8 cellular contexts compared by ENCODE assay signal in the genomic region with DNA sequence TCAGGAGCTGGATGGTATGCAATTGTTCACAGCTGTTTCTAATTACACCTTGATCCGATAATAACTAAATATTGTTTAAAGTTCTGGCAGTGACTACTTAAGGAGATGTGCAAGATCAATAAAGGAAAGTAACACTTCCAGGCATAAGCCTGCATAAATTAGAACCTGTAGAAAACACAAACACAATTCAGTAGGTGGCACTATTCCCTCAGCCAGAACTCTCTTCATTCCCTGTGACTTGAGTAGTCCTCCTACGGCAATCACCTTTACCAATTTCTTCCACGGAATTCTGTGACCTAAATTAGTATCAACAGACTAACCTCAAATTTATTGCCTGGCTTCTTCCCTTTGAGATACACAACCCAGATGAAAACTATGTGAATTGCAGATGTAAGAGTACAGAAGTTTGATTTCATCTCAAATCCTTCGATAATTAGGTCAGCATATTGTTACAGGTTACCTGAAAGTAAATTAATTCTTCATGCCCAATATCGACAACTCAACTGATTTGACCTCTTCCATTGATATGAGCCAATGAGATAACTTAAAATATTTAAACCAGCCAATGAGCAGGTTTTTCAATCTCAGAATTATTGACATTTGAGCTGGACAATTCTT.
DNase-seq lines count a peak whose midpoint lies in the region; ATAC-seq and TF ChIP-seq lines count a peak whose summit lies in the region.

No MANE protein-coding gene starts in this region.

- intact Hi-C loops in A673 (cut with micrococcal nuclease; ENCODE audit: unreplicated experiment), result loop anchor here (1.0 to 10.0 kb wide), 4 partner anchors 140 to 582 kb away; a partner anchor contains a TSS
- intact Hi-C loops in OCI-LY7 (cut with micrococcal nuclease; ENCODE audit: unreplicated experiment), result no loop called here
- intact Hi-C loops in sciatic nerve (cut with DNase I), result no loop called here

- H2AFZ ChIP-seq in OCI-LY7 (ENCODE audit: low read length), result no peak overlapping the region

- H3K9me3 ChIP-seq in A673 (ENCODE audit: low read depth, low read length, poor library complexity, severe bottlenecking), result no peaks in the 10 kb centered on the region
- H3K9me3 ChIP-seq in OCI-LY7 (ENCODE audit: low read length), result no peaks in the 10 kb centered on the region
- no peaks in the 10 kb centered on the region for H3K9me3 ChIP-seq in BE2C

- peak; percentile 64 for TF ChIP-seq CTCF in A673 (conservative IDR thresholded peaks at IDR 0.05; ENCODE audit: low read depth, low read length)
- peak; percentile 54 for TF ChIP-seq CTCF in OCI-LY7 (conservative IDR thresholded peaks at IDR 0.05; ENCODE audit: low read length)
- peak; percentile 69 for TF ChIP-seq CTCF in fibroblast of villous mesenchyme (IDR thresholded peaks at IDR 0.05; ENCODE audit: insufficient read depth, low read depth, low read length)
- TF ChIP-seq CTCF in BE2C (IDR thresholded peaks at IDR 0.05; ENCODE audit: low read depth, low read length), result no peak

- CTCF ChIA-PET in A673 (lab: Charles Lee), result interaction anchor here (0.7 kb wide), 1 partner anchor 1090 kb away, joined by 5 read pairs; no protein-coding TSS in a partner anchor
- CTCF ChIA-PET in OCI-LY7 (lab: Charles Lee; ENCODE audit: unreplicated experiment), result no interaction called here

- no peak overlapping the region for H3K4me3 ChIP-seq in A673 (ENCODE audit: low read depth, low read length, poor library complexity, severe bottlenecking)
- H3K4me3 ChIP-seq in OCI-LY7 (ENCODE audit: low read depth, low read length, poor library complexity, severe bottlenecking), result no peak overlapping the region
- no peak overlapping the region for H3K4me3 ChIP-seq in fibroblast of villous mesenchyme (ENCODE audit: low read depth, low read length)
- H3K4me3 ChIP-seq in BE2C (ENCODE audit: low read depth, low read length), result no peak overlapping the region

- no peak overlapping the region for H3K4me2 ChIP-seq in OCI-LY7 (ENCODE audit: low read length)

- POLR2A ChIA-PET in A673 (lab: Charles Lee; ENCODE audit: low non-redundant PET) (no interaction called here), OCI-LY7 (lab: Charles Lee) (interaction anchor here (1.5 kb wide), 1 partner anchor 9 kb away, joined by 3 read pairs; no protein-coding TSS in a partner anchor)

- no peaks in the 10 kb centered on the region for H3K36me3 ChIP-seq in A673 (ENCODE audit: insufficient read depth, low read length, poor library complexity, severe bottlenecking)
- H3K36me3 ChIP-seq in OCI-LY7 (ENCODE audit: insufficient read depth, low read length), result no peaks in the 10 kb centered on the region
- no peaks in the 10 kb centered on the region for H3K36me3 ChIP-seq in BE2C

- peak; percentile 75 for ATAC-seq in sciatic nerve

- no peak overlapping the region for H3K27ac ChIP-seq in A673 (ENCODE audit: low read depth, low read length, poor library complexity, severe bottlenecking)
- H3K27ac ChIP-seq in OCI-LY7 (ENCODE audit: low read depth, low read length, poor library complexity, severe bottlenecking), result no peak overlapping the region

- H3K4me1 ChIP-seq in A673 (ENCODE audit: insufficient read depth, low read length, poor library complexity, severe bottlenecking) (no peaks in the 10 kb centered on the region), OCI-LY7 (ENCODE audit: insufficient read depth, low read length, poor library complexity, severe bottlenecking) (no peaks in the 10 kb centered on the region), BE2C (no peaks in the 10 kb centered on the region)

- H3K27me3 ChIP-seq in A673 (replicated peaks; ENCODE audit: insufficient read depth, low read depth, low read length, poor library complexity), result no peaks in the 10 kb centered on the region
- no peaks in the 10 kb centered on the region for H3K27me3 ChIP-seq in BE2C

- BruUV-seq in A673 (replicated peaks; lab: Mats Ljungman, UMichigan) (no TSS peak), OCI-LY7 (replicated peaks; lab: Mats Ljungman, UMichigan) (no TSS peak)

- H4K20me1 ChIP-seq in OCI-LY7 (ENCODE audit: insufficient read depth, low read length), result no peaks in the 10 kb centered on the region

- H3K79me2 ChIP-seq in OCI-LY7 (ENCODE audit: insufficient read depth, low read depth, low read length), result no peaks in the 10 kb centered on the region

- DNase-seq in A673 (ENCODE audit: low spot score), result peak; percentile 57
- DNase-seq in HPDE6-E6E7 (ENCODE audit: extremely low spot score), result peak; percentile 12
- peak; percentile 1 for DNase-seq in OCI-LY7 (ENCODE audit: low spot score)
- DNase-seq in fibroblast of villous mesenchyme (ENCODE audit: low read depth), result peak; percentile 65
- DNase-seq in sciatic nerve (ENCODE audit: low spot score), result no peak
- DNase-seq in OCI-M2 (lab: John Stamatoyannopoulos, UW; ENCODE audit: unreplicated experiment), result no peak
- no peak for DNase-seq in T-helper 1 cell
- DNase-seq in BE2C, result no peak

- no peaks in the 10 kb centered on the region for H3K9me2 ChIP-seq in OCI-LY7 (ENCODE audit: insufficient read depth, low read length)

Comparison
In these comparisons a context has a peak if more than half of its experiments do, and no peak if none do; other contexts are left out.
1. DNase-seq: peak in A673 (single experiment), HPDE6-E6E7 (single experiment), OCI-LY7 (single experiment) and fibroblast of villous mesenchyme (single experiment); none in sciatic nerve (single experiment), OCI-M2 (single experiment), T-helper 1 cell (0 of 5) and BE2C (single experiment).